ENCODE assay signal across 26 cellular contexts in the genomic region with DNA sequence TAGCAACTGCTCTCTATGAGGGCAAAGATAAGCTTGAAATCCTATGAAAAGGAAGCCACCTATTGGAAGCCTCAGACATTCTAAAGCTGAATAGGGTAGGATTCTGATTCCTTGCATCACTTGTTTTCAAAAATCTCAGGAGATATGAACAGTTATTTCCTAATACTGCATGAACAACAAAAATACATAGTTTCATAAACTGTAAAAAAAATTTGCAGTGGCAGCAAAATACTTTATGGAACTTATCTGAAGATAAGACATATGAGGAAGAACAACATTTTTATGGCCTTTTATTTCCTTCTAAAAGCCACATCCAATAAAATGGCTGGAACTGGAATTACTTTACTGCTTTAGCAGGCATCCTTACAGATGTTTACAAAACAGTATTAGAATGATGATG. TPM values are rescaled to one million over a fixed set of nuclear protein-coding genes. Genes with fewer than 3 reads are reported as not detected.
A peak's percentile ranks its signal among the peaks of the same experiment; 100 is the strongest.
DNase-seq lines count a peak whose midpoint lies in the region; ATAC-seq, FAIRE-seq and TF ChIP-seq lines count a peak whose summit lies in the region.
"Had no signal": no experiment of that assay in that cellular context is flagged by ENCODE, and none has a peak within 500 bp of the region (broad histone marks: within the 10 kb centered on the region; RNA-seq: fewer than 3 reads in every experiment).

No MANE protein-coding gene starts in this region.

- H3K9me3 ChIP-seq in HCT116 (ENCODE audit: control insufficient read depth in 1 of 2, insufficient read depth in 1 of 2, low read depth in 1 of 2, low read length in 2 of 2), result no peaks in the 10 kb centered on the region
- no peaks in the 10 kb centered on the region for H3K9me3 ChIP-seq in body of pancreas
- H3K9me3 ChIP-seq in hepatocyte (ENCODE audit: low read depth), result no peaks in the 10 kb centered on the region
- no peaks in the 10 kb centered on the region for H3K9me3 ChIP-seq in small intestine (ENCODE audit: control insufficient read depth, low read depth)
- H3K9me3 ChIP-seq: ascending aorta, MG63, Peyer's patch, SJCRH30, testis had no signal

- intact Hi-C loops in HCT116 (cut with micrococcal nuclease) (no loop called here), body of pancreas (cut with DNase I) (no loop called here)

- no TSS peak for BruUV-seq in HCT116 (replicated peaks; lab: Mats Ljungman, UMichigan)

- 0 out of 2 replicates have a peak, but pooled peaks have one; percentile 16 for TF ChIP-seq RAD21 in HCT116 (IDR thresholded peaks at IDR 0.05; ENCODE audit: low read depth)

- DNase-seq in HCT116 (ENCODE audit: low read depth, low spot score), result no peak
- no peak for DNase-seq in body of pancreas
- no peak for DNase-seq in hepatocyte (ENCODE audit: low spot score)
- peak; percentile 51 for DNase-seq in small intestine
- no peak for DNase-seq in kidney tubule cell (ENCODE audit: low spot score)
- DNase-seq: activated CD4-positive, alpha-beta T cell treated with anti-CD3 and anti-CD28 coated beads for 4 hours; AML-193; DMS79; effector memory CD4-positive, alpha-beta T cell; glutamatergic neuron; GM23248; MG63; NCI-H1417 treated with DMSO at 0.1 percent for 48 hours; NCI-H2107; Peyer's patch; SJCRH30; stimulated activated CD4-positive, alpha-beta T cell treated with anti-CD3 and anti-CD28 coated beads, Interleukin-1b, Interleukin-23, amount 100 ng/mL, for 48 hours; testis had no signal

- RAD21 ChIA-PET in HCT116 (lab: Charles Lee; ENCODE audit: low non-redundant PET in 1 of 2, low total read pairs in 2 of 2, uncharacterized antibody in 2 of 2, unreplicated experiment in 2 of 2), result no interaction called here

- H3K4me2 ChIP-seq in HCT116 (ENCODE audit: low read length) (no peak overlapping the region), hepatocyte (no peak overlapping the region)

- ATAC-seq in HCT116, result no peak
- ATAC-seq in body of pancreas, result no peak
- ATAC-seq in HG03139 (IDR thresholded peaks at IDR 0.05; ENCODE audit: unreplicated experiment), result no peak
- no peak for ATAC-seq in HG03354 (IDR thresholded peaks at IDR 0.05; ENCODE audit: poor library complexity, severe bottlenecking, unreplicated experiment)
- ATAC-seq in GM21619 (IDR thresholded peaks at IDR 0.05; ENCODE audit: unreplicated experiment), result no peak
- ATAC-seq: esophagus mucosa, GM12878, left lobe of liver had no signal

- H3K4me1 ChIP-seq in HCT116 (ENCODE audit: control insufficient read depth in 1 of 2, insufficient read depth in 2 of 2, low read length in 2 of 2) (no peaks in the 10 kb centered on the region), body of pancreas (peaks cover 78% of the 10 kb centered on the region), hepatocyte (ENCODE audit: insufficient read depth) (peaks cover 38% of the 10 kb centered on the region), small intestine (ENCODE audit: control insufficient read depth in 2 of 2, insufficient read depth in 1 of 2, low read depth in 1 of 2, low read length in 1 of 2) (peaks cover 6 to 11% of the 10 kb centered on the region in 2 donors)
- H3K4me1 ChIP-seq: ascending aorta, SJCRH30 had no signal

- no peak for TF ChIP-seq POLR2A in HCT116 (IDR thresholded peaks at IDR 0.05; ENCODE audit: borderline replicate concordance, extremely low read depth, insufficient read depth, insufficient read length)
- no peak for TF ChIP-seq POLR2A in body of pancreas (IDR thresholded peaks at IDR 0.05)

- no peaks in the 10 kb centered on the region for H3K27me3 ChIP-seq in HCT116 (ENCODE audit: insufficient read depth, low read length)
- no peaks in the 10 kb centered on the region for H3K27me3 ChIP-seq in body of pancreas
- H3K27me3 ChIP-seq in hepatocyte, result no peaks in the 10 kb centered on the region
- no peaks in the 10 kb centered on the region for H3K27me3 ChIP-seq in small intestine (ENCODE audit: control insufficient read depth in 2 of 2, insufficient read depth in 2 of 2, low read length in 2 of 2)
- H3K27me3 ChIP-seq: ascending aorta, MG63, Peyer's patch, SJCRH30, testis had no signal

- H3K4me3 ChIP-seq in HCT116 (replicated peaks in 1 of 2; ENCODE audit: low read depth in 1 of 2, low read length in 2 of 2) (no peak overlapping the region), body of pancreas (no peak overlapping the region), hepatocyte (no peak overlapping the region), small intestine (ENCODE audit: low read depth in 1 of 2, low read length in 2 of 2) (no peak overlapping the region)
- H3K4me3 ChIP-seq: ascending aorta, GM12878, GM23248, MG63, Peyer's patch, SJCRH30, testis had no signal

- H3K79me2 ChIP-seq in HCT116 (ENCODE audit: insufficient read depth, low read length) (no peaks in the 10 kb centered on the region), hepatocyte (no peaks in the 10 kb centered on the region)

- H3K27ac ChIP-seq in HCT116 (ENCODE audit: low read depth, low read length), result no peak overlapping the region
- H3K27ac ChIP-seq in body of pancreas, result peak overlapping the region in 3 of 4 donors; percentile 62 to 93 (median 72)
- peak overlapping the region; percentile 61 for H3K27ac ChIP-seq in hepatocyte
- H3K27ac ChIP-seq in small intestine (ENCODE audit: low read depth in 1 of 2, low read length in 1 of 2), result peak overlapping the region in 1 of 2 donors; percentile 5
- H3K27ac ChIP-seq: ascending aorta, GM23248, SJCRH30 had no signal

- no peaks in the 10 kb centered on the region for H4K20me1 ChIP-seq in HCT116 (ENCODE audit: insufficient read depth)
- H4K20me1 ChIP-seq in hepatocyte (ENCODE audit: insufficient read depth, poor library complexity, severe bottlenecking), result no peaks in the 10 kb centered on the region

- H2AFZ ChIP-seq in HCT116 (ENCODE audit: low read depth, low read length, poor library complexity, severe bottlenecking) (no peak overlapping the region), hepatocyte (no peak overlapping the region)
- H2AFZ ChIP-seq: GM23248 had no signal

- POLR2A ChIA-PET in HCT116 (lab: Charles Lee), result no interaction called here

- H3K36me3 ChIP-seq in HCT116 (ENCODE audit: control insufficient read depth in 1 of 2, insufficient read depth in 2 of 2, low read length in 2 of 2) (peaks cover 7 to 17% of the 10 kb centered on the region in 2 experiments; a peak in 3 of 4 replicates), body of pancreas (replicated peaks in 1 of 2; ENCODE audit: insufficient read depth in 1 of 2, low read depth in 2 of 2) (no peaks in the 10 kb centered on the region), hepatocyte (replicated peaks; ENCODE audit: insufficient read depth, low read depth) (no peaks in the 10 kb centered on the region), small intestine (ENCODE audit: control insufficient read depth in 2 of 2, insufficient read depth in 2 of 2, low read length in 2 of 2) (peaks cover 0 to 3% of the 10 kb centered on the region in 2 donors)

- CTCF ChIA-PET in HCT116 (lab: Charles Lee), result interaction anchor here (1.3 to 2.0 kb wide), 2 partner anchors 11 to 103 kb away, joined by 4 to 15 read pairs; no protein-coding TSS in a partner anchor

- FAIRE-seq in small intestine (lab: Jason Lieb, UNC), result no peak
- FAIRE-seq: GM12878 had no signal

- no peaks in the 10 kb centered on the region for H3K9me2 ChIP-seq in HCT116 (ENCODE audit: insufficient read depth)
- H3K9me2 ChIP-seq in hepatocyte (replicated peaks; ENCODE audit: insufficient read depth), result no peaks in the 10 kb centered on the region

- H3K9ac ChIP-seq in HCT116 (ENCODE audit: low read length), result no peak overlapping the region
- H3K9ac ChIP-seq: GM23248 had no signal

- TF ChIP-seq CTCF in HCT116 (IDR thresholded peaks at IDR 0.05 in 2 of 3, conservative IDR thresholded peaks at IDR 0.05 in 1 of 3; ENCODE audit: borderline replicate concordance in 1 of 3, insufficient read depth in 1 of 3, low read depth in 2 of 3, low read length in 2 of 3) (no peak), body of pancreas (IDR thresholded peaks at IDR 0.05) (no peak), hepatocyte (IDR thresholded peaks at IDR 0.05; ENCODE audit: poor library complexity) (no peak)

TF ChIP-seq in HCT116, 20 proteins besides CTCF, POLR2A, EP300 and RAD21 (continues in another document):
- TF ChIP-seq ZFX (IDR thresholded peaks at IDR 0.05) (no peak), CBX3 (IDR thresholded peaks at IDR 0.05; ENCODE audit: low read depth) (no peak), ELF1 (IDR thresholded peaks at IDR 0.05; ENCODE audit: borderline replicate concordance, low read depth) (no peak), ZBTB33 (IDR thresholded peaks at IDR 0.05; ENCODE audit: extremely low read depth, insufficient replicate concordance, low read length) (no peak), EZH2phosphoT487 (IDR thresholded peaks at IDR 0.05; ENCODE audit: borderline replicate concordance) (no peak), SRF (IDR thresholded peaks at IDR 0.05; ENCODE audit: low read depth) (no peak), SIN3A (IDR thresholded peaks at IDR 0.05; ENCODE audit: low read depth) (no peak), JUND (IDR thresholded peaks at IDR 0.05) (no peak)

RNA-seq across cellular contexts. Expression of gene AP3S2, which starts 29.9 kb away (rescaled TPM):
- total RNA-seq in HCT116 (2021; ENCODE audit: unreplicated experiment) (23.3 TPM), body of pancreas (10 to 100 TPM; 32.3 to 57.6 TPM), hepatocyte (51.7 and 61.2 TPM in 2 replicates)
- polyA plus RNA-seq in HCT116 (2012), result 10.8 and 15.9 TPM in 2 replicates
- polyA plus RNA-seq in hepatocyte (14.2 and 15.6 TPM in 2 replicates), small intestine (10 to 100 TPM; 22.7 to 33.3 (median 30.3) TPM)

RNA-seq across cellular contexts. Expression of gene ARPIN, which starts 48.8 kb away (rescaled TPM):
- total RNA-seq in HCT116 (2021; ENCODE audit: unreplicated experiment), result 8.8 TPM
- 5.4 and 6.1 TPM in 2 replicates for polyA plus RNA-seq in HCT116 (2012)
- total RNA-seq in body of pancreas, result 10 to 100 TPM; 23.1 to 40.5 TPM
- total RNA-seq in hepatocyte, result 6.8 and 8.6 TPM in 2 replicates
- 3.8 and 6.5 TPM in 2 replicates for polyA plus RNA-seq in hepatocyte
- polyA plus RNA-seq in small intestine, result 10 to 100 TPM; 11.9 to 19.5 (median 16.3) TPM
- total RNA-seq: GM12878; T-helper 1 cell treated with Interleukin-12 subunit alpha and Interleukin-12 subunit beta and Interleukin-4 antibody, amounts not matched to agents 30 ng/mL and 1 ng/mL, for 36 hours had no signal

RNA-seq across cellular contexts. Expression of gene ANPEP, which starts 49.3 kb away (rescaled TPM):
- total RNA-seq in HCT116 (2021; ENCODE audit: unreplicated experiment), result 1.5 TPM
- polyA plus RNA-seq in HCT116 (2012), result 0.26 and 0.29 TPM in 2 replicates
- total RNA-seq in body of pancreas, result 100 to 1,000 TPM; 361 to 733 TPM
- total RNA-seq in hepatocyte, result 115 and 137 TPM in 2 replicates
- 123 and 166 TPM in 2 replicates for polyA plus RNA-seq in hepatocyte
- polyA plus RNA-seq in small intestine, result 1,000 to 10,000 TPM; 1,286 to 3,293 (median 3,150) TPM

Comparison
In these comparisons a context has a peak if more than half of its experiments do, and no peak if none do; other contexts are left out.
1. RNA of gene ANPEP, which starts 49.3 kb away (total RNA-seq): 361 to 733 TPM in body of pancreas and 115 to 137 TPM in hepatocyte; 1.5 TPM in HCT116 (single experiment); every median in the first group is over 10 times any median in the second.